ENCODE assay signal across 1 cellular context in genomic region chr15:25441111-25441510, GRCh38.
TF ChIP-seq lines count a peak whose summit lies in the region.

No MANE protein-coding gene starts in this region.

TF ChIP-seq in HepG2, 621 proteins besides CTCF, POLR2A, EP300 and RAD21 (continued from another document):
- no peak for TF ChIP-seq HIC2 (CRISPR knock-in tag; IDR thresholded peaks at IDR 0.05; ENCODE audit: low read depth)
- no peak for TF ChIP-seq ZNF615 (CRISPR knock-in tag; IDR thresholded peaks at IDR 0.05; ENCODE audit: borderline replicate concordance)
- TF ChIP-seq ZFYVE20 (CRISPR knock-in tag; IDR thresholded peaks at IDR 0.05; ENCODE audit: borderline replicate concordance, low read depth) = no peak
- TF ChIP-seq ZNF382 (CRISPR knock-in tag; IDR thresholded peaks at IDR 0.05; ENCODE audit: borderline replicate concordance) = no peak
- TF ChIP-seq ZUFSP (CRISPR knock-in tag; IDR thresholded peaks at IDR 0.05; ENCODE audit: borderline replicate concordance) = no peak
- TF ChIP-seq ZNF577 (CRISPR knock-in tag; IDR thresholded peaks at IDR 0.05; ENCODE audit: borderline replicate concordance, low read depth) = no peak
- no peak for TF ChIP-seq ZNF605 (CRISPR knock-in tag; IDR thresholded peaks at IDR 0.05)
- TF ChIP-seq ZNF512 (CRISPR knock-in tag; IDR thresholded peaks at IDR 0.05) = no peak
- TF ChIP-seq FIP1L1 (IDR thresholded peaks at IDR 0.05; ENCODE audit: borderline replicate concordance, insufficient read depth, low read depth, low read length) = no peak
- no peak for TF ChIP-seq KDM4B (CRISPR knock-in tag; IDR thresholded peaks at IDR 0.05)
- no peak for TF ChIP-seq ZNF230 (CRISPR knock-in tag; IDR thresholded peaks at IDR 0.05)
- no peak for TF ChIP-seq SRF (IDR thresholded peaks at IDR 0.05; ENCODE audit: low read depth, low read length)
